8 cellular contexts compared by ENCODE assay signal in genomic region chr4:4519296-4519898, GRCh38. TPM values are rescaled to one million over a fixed set of nuclear protein-coding genes. Genes with fewer than 3 reads are reported as not detected.
DNase-seq lines count a peak whose midpoint lies in the region; ATAC-seq, FAIRE-seq and TF ChIP-seq lines count a peak whose summit lies in the region.

No MANE protein-coding gene starts in this region.

- DNase-seq in DMS53 treated with DMSO at 0.1 percent for 48 hours (lab: John Stamatoyannopoulos, UW; ENCODE audit: unreplicated experiment) = peak; percentile 7
- peak; percentile 29 to 30 for DNase-seq in Kasumi-1 (lab: John Stamatoyannopoulos, UW)
- DNase-seq in cardiac fibroblast (ENCODE audit: low read depth in 2 of 2) = peak; percentile 29 to 36
- no peak for DNase-seq in neural crest cell (ENCODE audit: low read depth, low spot score)
- DNase-seq in frontal cortex (ENCODE audit: low spot score in 2 of 2) = no peak

- no peak overlapping the region for H3K4me3 ChIP-seq in cardiac fibroblast (replicated peaks in 1 of 2; ENCODE audit: low read depth in 2 of 2, low read length in 2 of 2)

- ATAC-seq in GM21367 (IDR thresholded peaks at IDR 0.05; ENCODE audit: unreplicated experiment) (no peak), GM18861 (IDR thresholded peaks at IDR 0.05; ENCODE audit: unreplicated experiment) (no peak), GM18867 (IDR thresholded peaks at IDR 0.05; ENCODE audit: unreplicated experiment) (no peak)

- FAIRE-seq in frontal cortex (lab: Jason Lieb, UNC) = no peak

- H3K4me3 Mint-ChIP-seq in neural crest cell = no peak overlapping the region

- TF ChIP-seq CTCF in cardiac fibroblast (IDR thresholded peaks at IDR 0.05; ENCODE audit: low read depth, low read length) (peak; percentile 72), neural crest cell (conservative IDR thresholded peaks at IDR 0.05) (peak; percentile 76)

- no peaks in the 10 kb centered on the region for H3K36me3 Mint-ChIP-seq in neural crest cell (ENCODE audit: low read depth)

- H3K27me3 Mint-ChIP-seq in neural crest cell (ENCODE audit: low read depth) = no peaks in the 10 kb centered on the region

- peaks cover 33% of the 10 kb centered on the region for H3K4me1 Mint-ChIP-seq in neural crest cell

- H3K27ac Mint-ChIP-seq in neural crest cell (ENCODE audit: unreplicated experiment) = no peak overlapping the region

- no peaks in the 10 kb centered on the region for H3K9me3 Mint-ChIP-seq in neural crest cell

RNA-seq across cellular contexts. Expression of gene STX18, which starts 22.5 kb away (rescaled TPM):
- total RNA-seq in neural crest cell (36.7 and 40.0 TPM in 2 replicates), frontal cortex (17.9 TPM)

Comparison
In these comparisons a context has a peak if more than half of its experiments do, and no peak if none do; other contexts are left out.
1. DNase-seq: peak in DMS53 treated with DMSO at 0.1 percent for 48 hours (single experiment), Kasumi-1 (2 of 2) and cardiac fibroblast (2 of 2); none in neural crest cell (single experiment) and frontal cortex (0 of 2).